Comparison of ENCODE assay signal across 8 cellular contexts in the genomic region with DNA sequence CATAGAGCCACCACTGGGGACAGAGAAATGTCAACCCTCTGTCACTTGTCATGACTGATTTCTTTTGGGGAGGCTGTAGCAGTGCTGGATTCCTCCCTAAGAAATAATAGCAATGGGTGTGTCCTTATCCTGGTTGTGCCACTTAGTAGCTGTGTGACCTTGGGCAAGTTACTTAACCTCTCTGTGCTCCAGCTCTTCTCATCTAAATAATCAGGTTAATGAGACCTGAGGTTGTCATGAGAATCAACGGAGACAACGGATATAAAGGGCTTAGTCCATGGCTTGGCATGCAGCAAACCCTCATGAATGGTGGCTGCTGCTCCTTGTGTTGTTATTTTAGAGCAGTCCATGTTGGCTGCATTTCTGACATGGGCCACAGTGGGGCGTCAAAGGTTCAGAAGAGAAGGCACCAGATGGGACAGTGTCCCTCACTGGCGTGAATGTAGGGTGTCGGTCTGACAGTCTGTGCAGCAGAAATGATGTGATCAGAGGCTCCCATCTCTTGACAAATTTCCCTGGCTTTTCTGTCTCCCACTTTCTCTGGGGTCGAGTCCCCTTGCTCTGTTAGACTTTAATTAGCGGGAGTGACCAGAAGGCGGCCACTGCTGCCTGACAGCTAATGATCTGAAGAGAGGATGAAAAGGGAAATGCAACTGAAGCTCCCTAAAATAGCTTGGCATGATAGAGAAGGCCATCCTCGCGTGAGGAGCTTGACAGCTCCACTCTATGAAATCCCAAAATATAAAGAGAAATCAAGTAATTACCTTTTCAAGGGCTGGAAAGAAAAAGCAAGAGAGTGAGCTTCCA.
DNase-seq lines count a peak whose midpoint lies in the region; ATAC-seq lines count a peak whose summit lies in the region.

No MANE protein-coding gene starts in this region.

- DNase-seq in Caki2 (ENCODE audit: low read depth): peak; percentile 42
- peak; percentile 41 for DNase-seq in NCI-H1694 treated with DMSO at 0.1 percent for 48 hours (lab: John Stamatoyannopoulos, UW)
- DNase-seq in activated CD4-positive, alpha-beta T cell treated with anti-CD3 and anti-CD28 coated beads, Interleukin-2, amount 50 U/mL, for 48 hours: peak; percentile 39 to 55
- DNase-seq in glomerular visceral epithelial cell (ENCODE audit: extremely low spot score): peak; percentile 29
- peak; percentile 85 for DNase-seq in posterior vena cava (ENCODE audit: low spot score)
- DNase-seq in 8988T: no peak

- in situ Hi-C loops in Caki2 (cut with HindIII; ENCODE audit: low pct_unique_long_range_greater_than_20kb, low sequenced_read_pairs): no loop called here

- ATAC-seq in GM18520 (IDR thresholded peaks at IDR 0.05; ENCODE audit: unreplicated experiment): peak; percentile 44
- peak; percentile 86 for ATAC-seq in HG02870 (IDR thresholded peaks at IDR 0.05; ENCODE audit: unreplicated experiment)

- intact Hi-C loops in posterior vena cava (cut with DNase I): no loop called here
